8 cellular contexts compared by ENCODE assay signal in genomic region chr14:73753887-73754880, GRCh38. TPM values are rescaled to one million over a fixed set of nuclear protein-coding genes. Genes with fewer than 3 reads are reported as not detected.
DNase-seq lines count a peak whose midpoint lies in the region; ATAC-seq and TF ChIP-seq lines count a peak whose summit lies in the region.

No MANE protein-coding gene starts in this region.

- peaks cover 96 to 100% (median 98%) of the 10 kb centered on the region in 4 donors for H3K4me1 ChIP-seq in stomach

- H3K9me3 ChIP-seq in stomach, result no peaks in the 10 kb centered on the region

- TF ChIP-seq EP300 in stomach (IDR thresholded peaks at IDR 0.05), result no peak

- no peak for TF ChIP-seq POLR2A in stomach (IDR thresholded peaks at IDR 0.05)

- intact Hi-C loops in stomach (cut with DNase I; ENCODE audit: low total_unique reads), result no loop called here

- no peaks in the 10 kb centered on the region for H3K36me3 ChIP-seq in stomach

- H3K27ac ChIP-seq in stomach, result peak overlapping the region; percentile 69 to 100 (median 100)

- 21 to 27% (median 26%) methylated on average over 15 of the region's 15 CpGs for WGBS in stomach, 5 donors

- H3K27me3 ChIP-seq in stomach, result no peaks in the 10 kb centered on the region

- DNase-seq in GM12865 (ENCODE audit: low read depth) (peak; percentile 87), NOMO-1 treated with DMSO at 0.1 percent for 48 hours (lab: John Stamatoyannopoulos, UW; ENCODE audit: unreplicated experiment) (peak; percentile 79), astrocyte of the spinal cord (ENCODE audit: low read depth, low spot score) (peak; percentile 35), left lobe of liver (ENCODE audit: low spot score) (no peak), stomach (no peak), HPDE6-E6E7 (ENCODE audit: extremely low spot score) (no peak)

- peak; percentile 32 for ATAC-seq in GM21825 (IDR thresholded peaks at IDR 0.05; ENCODE audit: unreplicated experiment)
- ATAC-seq in left lobe of liver, result peak; percentile 0
- ATAC-seq in HG03439 (IDR thresholded peaks at IDR 0.05; ENCODE audit: unreplicated experiment), result no peak

- TF ChIP-seq CTCF in GM12865 (IDR thresholded peaks at IDR 0.05; ENCODE audit: insufficient read depth, low read depth, low read length, missing control alignments) (no peak), astrocyte of the spinal cord (IDR thresholded peaks at IDR 0.05; ENCODE audit: low read depth, low read length) (no peak), stomach (IDR thresholded peaks at IDR 0.05) (no peak)

- in situ Hi-C loops in astrocyte of the spinal cord (cut with HindIII; ENCODE audit: low sequenced_read_pairs), result no loop called here

- H3K4me3 ChIP-seq in GM12865 (ENCODE audit: low read depth, low read length) (peak overlapping the region; percentile 73), astrocyte of the spinal cord (ENCODE audit: low read depth, low read length) (no peak overlapping the region), stomach (peak overlapping the region; percentile 8 to 31 (median 19))

RNA-seq across cellular contexts. Expression of gene PNMA1, which starts 40.0 kb away (rescaled TPM):
- total RNA-seq in left lobe of liver (2.3 TPM), stomach (10 to 100 TPM; 17.9 to 42.3 (median 19.3) TPM)
- 10 to 100 TPM; 13.9 to 17.1 (median 15.6) TPM for polyA plus RNA-seq in stomach

Comparison
In these comparisons a context has a peak if more than half of its experiments do, and no peak if none do; other contexts are left out.
1. DNase-seq: peak in GM12865 (single experiment), NOMO-1 treated with DMSO at 0.1 percent for 48 hours (single experiment) and astrocyte of the spinal cord (single experiment); none in left lobe of liver (single experiment), stomach (single experiment) and HPDE6-E6E7 (single experiment).